ENCODE assay signal across 26 cellular contexts in the genomic region with DNA sequence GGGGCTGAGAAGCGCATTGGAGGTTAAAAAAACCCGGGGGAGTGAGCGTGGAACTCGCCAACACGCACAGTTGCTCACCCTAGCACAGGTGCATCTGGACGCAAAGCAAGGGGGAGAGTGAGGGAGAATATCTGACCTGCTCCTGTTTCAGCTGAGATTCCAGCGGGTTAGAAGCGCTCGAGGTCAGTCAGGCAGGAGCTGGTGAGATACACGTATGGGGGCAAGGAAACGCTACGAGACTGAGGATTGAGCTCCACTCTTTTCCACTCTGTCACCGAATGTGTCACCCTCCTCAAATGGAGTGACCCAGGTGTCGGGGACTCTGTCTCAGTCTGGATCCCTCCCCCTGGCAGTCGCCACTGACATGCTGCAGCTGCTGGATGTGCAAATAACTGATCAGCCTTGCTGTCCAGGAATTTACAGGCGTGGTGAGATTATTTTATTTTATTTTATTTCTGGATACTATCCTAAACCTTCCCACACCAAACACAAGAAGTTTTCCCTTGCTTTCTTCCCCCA.
"Had no signal": no experiment of that assay in that cellular context is flagged by ENCODE, and none has a peak within 500 bp of the region (broad histone marks: within the 10 kb centered on the region; RNA-seq: fewer than 3 reads in every experiment).

No MANE protein-coding gene starts in this region.

- H3K36me3 ChIP-seq: neural progenitor cell, ovary, sigmoid colon, stomach, tibial artery, transverse colon, upper lobe of right lung, uterus had no signal

- ATAC-seq: naive thymus-derived CD4-positive, alpha-beta T cell; natural killer cell; psoas muscle; right cardiac atrium; stimulated activated effector memory CD8-positive, alpha-beta T cell treated with anti-CD3 and anti-CD28 coated beads, Interleukin-12 subunit alpha, Interleukin-12 subunit beta, amount 100 ng/mL, for 72 hours; stimulated activated naive B cell treated with anti-CD40 and anti-IgM and Interleukin-4, amounts not matched to agents 10 μg/mL and 1 μg/mL and 100 μg/mL, for 72 hours; upper lobe of right lung had no signal

- H3K9me3 ChIP-seq: ovary, psoas muscle, sigmoid colon, stomach, tibial artery, transverse colon, upper lobe of right lung, uterus had no signal

- H3K4me3 ChIP-seq: neural progenitor cell, ovary, psoas muscle, sigmoid colon, stomach, tibial artery, transverse colon, upper lobe of right lung, uterus had no signal

- DNase-seq: naive thymus-derived CD4-positive, alpha-beta T cell; natural killer cell; occipital lobe; ovary; psoas muscle; right cardiac atrium; sigmoid colon; small intestine; stimulated activated CD4-positive, alpha-beta T cell treated with anti-CD3 and anti-CD28 coated beads, Interleukin-15, amount 100 ng/mL, for 24 hours; stimulated activated CD4-positive, alpha-beta T cell treated with anti-CD3 and anti-CD28 coated beads, Interleukin-2, amount 100 ng/mL, for 24 hours; stimulated activated CD4-positive, alpha-beta T cell treated with anti-CD3 and anti-CD28 coated beads, Interleukin-2, amount 100 ng/mL, for 48 hours; stimulated activated CD4-positive, alpha-beta T cell treated with anti-CD3 and anti-CD28 coated beads, Interleukin-4, amount 100 ng/mL, for 24 hours; stimulated activated naive B cell treated with anti-CD40 and anti-IgM and Interleukin-4, amounts not matched to agents 10 μg/mL and 1 μg/mL and 100 μg/mL, for 72 hours; stimulated activated naive CD4-positive, alpha-beta T cell treated with Interleukin-2 at 50 U/mL for 16 hours; stomach; tibial artery; transverse colon; upper lobe of right lung; uterus had no signal

- H3K4me1 ChIP-seq: neural progenitor cell, parathyroid adenoma, psoas muscle, sigmoid colon, tibial artery, transverse colon, upper lobe of right lung, uterus had no signal

- H3K27ac Mint-ChIP-seq: naive thymus-derived CD4-positive, alpha-beta T cell; natural killer cell; nephron; neural progenitor cell; progenitor cell of endocrine pancreas; stimulated activated effector memory CD8-positive, alpha-beta T cell treated with anti-CD3 and anti-CD28 coated beads, Interleukin-12 subunit alpha, Interleukin-12 subunit beta, amount 100 ng/mL, for 72 hours; stimulated activated naive B cell treated with anti-CD40 and anti-IgM and Interleukin-4, amounts not matched to agents 10 μg/mL and 1 μg/mL and 100 μg/mL, for 72 hours; stimulated activated naive CD8-positive, alpha-beta T cell treated with anti-CD3 and anti-CD28 coated beads, Interleukin-15, Interleukin-2, amounts not matched to agents 100 ng/mL and 50 ng/mL, for 24 hours; type B pancreatic cell had no signal

- H3K36me3 Mint-ChIP-seq: naive thymus-derived CD4-positive, alpha-beta T cell; natural killer cell; neural progenitor cell; stimulated activated effector memory CD8-positive, alpha-beta T cell treated with anti-CD3 and anti-CD28 coated beads, Interleukin-12 subunit alpha, Interleukin-12 subunit beta, amount 100 ng/mL, for 72 hours; stimulated activated naive B cell treated with anti-CD40 and anti-IgM and Interleukin-4, amounts not matched to agents 10 μg/mL and 1 μg/mL and 100 μg/mL, for 72 hours had no signal

- H3K4me3 Mint-ChIP-seq: naive thymus-derived CD4-positive, alpha-beta T cell; natural killer cell; nephron; neural progenitor cell; stimulated activated effector memory CD8-positive, alpha-beta T cell treated with anti-CD3 and anti-CD28 coated beads, Interleukin-12 subunit alpha, Interleukin-12 subunit beta, amount 100 ng/mL, for 72 hours; stimulated activated naive B cell treated with anti-CD40 and anti-IgM and Interleukin-4, amounts not matched to agents 10 μg/mL and 1 μg/mL and 100 μg/mL, for 72 hours; stimulated activated naive CD8-positive, alpha-beta T cell treated with anti-CD3 and anti-CD28 coated beads, Interleukin-15, Interleukin-2, amounts not matched to agents 100 ng/mL and 50 ng/mL, for 24 hours; type B pancreatic cell had no signal

- H3K27me3 ChIP-seq: neural progenitor cell, ovary, sigmoid colon, stomach, tibial artery, transverse colon, upper lobe of right lung, uterus had no signal

- H3K4me1 Mint-ChIP-seq: natural killer cell; nephron; neural progenitor cell; stimulated activated effector memory CD8-positive, alpha-beta T cell treated with anti-CD3 and anti-CD28 coated beads, Interleukin-12 subunit alpha, Interleukin-12 subunit beta, amount 100 ng/mL, for 72 hours; stimulated activated naive B cell treated with anti-CD40 and anti-IgM and Interleukin-4, amounts not matched to agents 10 μg/mL and 1 μg/mL and 100 μg/mL, for 72 hours had no signal

- H3K27me3 Mint-ChIP-seq: naive thymus-derived CD4-positive, alpha-beta T cell; progenitor cell of endocrine pancreas; stimulated activated naive B cell treated with anti-CD40 and anti-IgM and Interleukin-4, amounts not matched to agents 10 μg/mL and 1 μg/mL and 100 μg/mL, for 72 hours; stimulated activated naive CD8-positive, alpha-beta T cell treated with anti-CD3 and anti-CD28 coated beads, Interleukin-15, Interleukin-2, amounts not matched to agents 100 ng/mL and 50 ng/mL, for 24 hours; type B pancreatic cell had no signal

- H3K27ac ChIP-seq: neural progenitor cell, ovary, parathyroid adenoma, psoas muscle, sigmoid colon, stomach, tibial artery, transverse colon, upper lobe of right lung, uterus had no signal
